18 cellular contexts compared by ENCODE assay signal in the genomic region with DNA sequence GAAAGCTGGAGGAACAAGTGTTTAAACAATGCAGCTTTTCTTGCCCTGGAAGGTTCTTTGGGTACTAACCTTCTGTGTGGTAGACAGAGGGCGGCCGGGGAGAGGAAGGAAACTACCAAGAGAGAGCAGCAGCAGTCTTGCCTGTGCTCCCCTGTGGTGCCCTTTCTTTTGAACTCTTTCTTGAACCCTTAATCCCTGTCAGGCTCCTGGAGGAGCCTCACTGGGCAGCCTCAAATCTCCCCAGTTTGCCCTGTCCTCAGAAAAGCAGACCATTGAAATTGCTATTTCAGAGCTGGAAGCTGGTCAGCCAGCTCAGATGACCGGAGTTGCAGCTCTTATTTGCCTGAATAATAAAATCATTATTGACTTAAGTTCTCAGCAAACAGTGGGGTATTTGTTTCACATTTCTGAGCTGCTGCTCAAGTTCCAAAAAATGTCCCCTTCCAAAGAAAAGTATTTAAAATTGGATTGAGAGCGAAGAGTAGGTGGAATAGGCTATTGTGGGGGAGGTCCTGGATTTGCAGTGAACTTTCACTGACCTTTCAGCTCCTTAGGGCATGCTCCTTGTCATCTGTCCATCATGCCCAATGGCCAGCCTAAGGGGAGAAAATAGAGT. TPM values are rescaled to one million over a fixed set of nuclear protein-coding genes. Genes with fewer than 3 reads are reported as not detected.
DNase-seq lines count a peak whose midpoint lies in the region; ATAC-seq and TF ChIP-seq lines count a peak whose summit lies in the region.
"Had no signal": no experiment of that assay in that cellular context is flagged by ENCODE, and none has a peak within 500 bp of the region (broad histone marks: within the 10 kb centered on the region; RNA-seq: fewer than 3 reads in every experiment).

No MANE protein-coding gene starts in this region.

- ATAC-seq in WTC11: peak; percentile 65
- ATAC-seq in naive thymus-derived CD4-positive, alpha-beta T cell: no peak
- no peak for ATAC-seq in stimulated activated naive CD8-positive, alpha-beta T cell treated with anti-CD3 and anti-CD28 coated beads, Interleukin-15, Interleukin-2, amounts not matched to agents 100 U/mL and 50 U/mL, for 24 hours
- no peak for ATAC-seq in HG02981 (IDR thresholded peaks at IDR 0.05; ENCODE audit: unreplicated experiment)

- H3K4me3 Mint-ChIP-seq in WTC11 (no peak overlapping the region), progenitor cell of endocrine pancreas (ENCODE audit: low read depth) (peak overlapping the region; percentile 38)
- no peak overlapping the region for H3K4me3 Mint-ChIP-seq in naive thymus-derived CD4-positive, alpha-beta T cell
- H3K4me3 Mint-ChIP-seq: activated naive CD8-positive, alpha-beta T cell treated with anti-CD3 and anti-CD28 coated beads, Interleukin-2, amount 10 ng/mL, durations not matched to agents 7 days and 5 days had no signal

- intact Hi-C loops in naive thymus-derived CD4-positive, alpha-beta T cell (cut with micrococcal nuclease): no loop called here

- no peaks in the 10 kb centered on the region for H3K9me3 ChIP-seq in naive thymus-derived CD4-positive, alpha-beta T cell (ENCODE audit: control insufficient read depth in 2 of 3, low read length in 3 of 3)
- H3K9me3 ChIP-seq: BLaER1 had no signal

- H3K27me3 ChIP-seq in naive thymus-derived CD4-positive, alpha-beta T cell (ENCODE audit: control insufficient read depth in 2 of 2, insufficient read depth in 2 of 2, low read length in 2 of 2): no peaks in the 10 kb centered on the region
- H3K27me3 ChIP-seq: BLaER1 had no signal

- H3K4me1 Mint-ChIP-seq in WTC11 (peaks cover 12% of the 10 kb centered on the region), progenitor cell of endocrine pancreas (ENCODE audit: low read depth) (peaks cover 18% of the 10 kb centered on the region)
- no peaks in the 10 kb centered on the region for H3K4me1 Mint-ChIP-seq in naive thymus-derived CD4-positive, alpha-beta T cell
- H3K4me1 Mint-ChIP-seq: activated naive CD8-positive, alpha-beta T cell treated with anti-CD3 and anti-CD28 coated beads, Interleukin-2, amount 10 ng/mL, durations not matched to agents 7 days and 5 days had no signal

- POLR2A ChIA-PET in WTC11 (lab: Charles Lee): interaction anchor here (0.6 kb wide), 1 partner anchor 145 kb away, joined by 3 read pairs; no protein-coding TSS in a partner anchor
- POLR2A ChIA-PET in naive thymus-derived CD4-positive, alpha-beta T cell (lab: Charles Lee): no interaction called here
- POLR2A ChIA-PET in GM10248 (lab: Yijun Ruan, JAX): no interaction called here

- CTCF ChIA-PET in WTC11 (lab: Charles Lee) (interaction anchor here (0.5 to 5.0 kb wide), 12 partner anchors 9 to 244 kb away, joined by 3 to 60 read pairs (median 4); no protein-coding TSS in a partner anchor), GM10248 (lab: Yijun Ruan, JAX) (interaction anchor here (1.4 to 6.4 kb wide), 4 partner anchors 10 to 155 kb away, joined by 5 to 38 read pairs (median 6); no protein-coding TSS in a partner anchor)
- CTCF ChIA-PET in naive thymus-derived CD4-positive, alpha-beta T cell (lab: Charles Lee): interaction anchor here (1.1 to 1.8 kb wide), 2 partner anchors 9 to 24 kb away, joined by 3 to 5 read pairs; no protein-coding TSS in a partner anchor

- H3K27me3 Mint-ChIP-seq in WTC11 (ENCODE audit: low read depth) (no peaks in the 10 kb centered on the region), progenitor cell of endocrine pancreas (no peaks in the 10 kb centered on the region)
- peaks cover 0 to 18% (median 7%) of the 10 kb centered on the region in 5 donors for H3K27me3 Mint-ChIP-seq in naive thymus-derived CD4-positive, alpha-beta T cell

- H3K36me3 Mint-ChIP-seq in WTC11: no peaks in the 10 kb centered on the region
- H3K36me3 Mint-ChIP-seq in progenitor cell of endocrine pancreas (ENCODE audit: insufficient read depth): no peaks in the 10 kb centered on the region
- no peaks in the 10 kb centered on the region for H3K36me3 Mint-ChIP-seq in naive thymus-derived CD4-positive, alpha-beta T cell
- H3K36me3 Mint-ChIP-seq: activated naive CD8-positive, alpha-beta T cell treated with anti-CD3 and anti-CD28 coated beads, Interleukin-2, amount 10 ng/mL, durations not matched to agents 7 days and 5 days had no signal

- H3K36me3 ChIP-seq in naive thymus-derived CD4-positive, alpha-beta T cell (ENCODE audit: control insufficient read depth in 2 of 3, insufficient read depth in 3 of 3, low read length in 3 of 3): no peaks in the 10 kb centered on the region
- H3K36me3 ChIP-seq: BLaER1 had no signal

- no peaks in the 10 kb centered on the region for H3K4me1 ChIP-seq in naive thymus-derived CD4-positive, alpha-beta T cell (ENCODE audit: control insufficient read depth in 2 of 2, insufficient read depth in 2 of 2, low read length in 2 of 2)
- H3K4me1 ChIP-seq: BLaER1 had no signal

- H3K9me3 Mint-ChIP-seq in WTC11: no peaks in the 10 kb centered on the region
- H3K9me3 Mint-ChIP-seq in progenitor cell of endocrine pancreas (ENCODE audit: low read depth): no peaks in the 10 kb centered on the region
- H3K9me3 Mint-ChIP-seq in naive thymus-derived CD4-positive, alpha-beta T cell: no peaks in the 10 kb centered on the region
- H3K9me3 Mint-ChIP-seq: activated naive CD8-positive, alpha-beta T cell treated with anti-CD3 and anti-CD28 coated beads, Interleukin-2, amount 10 ng/mL, durations not matched to agents 7 days and 5 days had no signal

- H3K27ac Mint-ChIP-seq in WTC11 (no peak overlapping the region), progenitor cell of endocrine pancreas (peak overlapping the region; percentile 68)
- no peak overlapping the region for H3K27ac Mint-ChIP-seq in naive thymus-derived CD4-positive, alpha-beta T cell
- H3K27ac Mint-ChIP-seq: activated naive CD8-positive, alpha-beta T cell treated with anti-CD3 and anti-CD28 coated beads, Interleukin-2, amount 10 ng/mL, durations not matched to agents 7 days and 5 days had no signal

- no peak overlapping the region for H3K27ac ChIP-seq in naive thymus-derived CD4-positive, alpha-beta T cell (ENCODE audit: low read depth, low read length)
- H3K27ac ChIP-seq: BLaER1 had no signal

- H3K4me3 ChIP-seq in naive thymus-derived CD4-positive, alpha-beta T cell (ENCODE audit: low read length): no peak overlapping the region
- H3K4me3 ChIP-seq: BLaER1 had no signal

- TF ChIP-seq CTCF in WTC11 (IDR thresholded peaks at IDR 0.05): no peak
- TF ChIP-seq CTCF in progenitor cell of endocrine pancreas (IDR thresholded peaks at IDR 0.05; ENCODE audit: unreplicated experiment): no peak
- TF ChIP-seq CTCF in GM10248 (IDR thresholded peaks at IDR 0.05; ENCODE audit: control extremely low read depth, extremely low read depth, low read depth, missing control alignments): no peak

- peak; percentile 53 for DNase-seq in ELF-1 (ENCODE audit: low read depth, low spot score)
- no peak for DNase-seq in WTC11 (ENCODE audit: low spot score)
- peak; percentile 63 to 69 for DNase-seq in hippocampal formation (lab: John Stamatoyannopoulos, UW)
- no peak for DNase-seq in progenitor cell of endocrine pancreas (ENCODE audit: low spot score, unreplicated experiment)
- DNase-seq in naive thymus-derived CD4-positive, alpha-beta T cell: no peak
- DNase-seq in stimulated activated naive CD8-positive, alpha-beta T cell treated with anti-CD3 and anti-CD28 coated beads, Interleukin-15, Interleukin-2, amounts not matched to agents 100 U/mL and 50 U/mL, for 24 hours: no peak
- DNase-seq in GM10248 (ENCODE audit: extremely low spot score): no peak
- DNase-seq: activated CD8-positive, alpha-beta memory T cell treated with anti-CD3 and anti-CD28 coated beads, Interleukin-2, amount 50 U/mL, for 4 hours; activated naive CD8-positive, alpha-beta T cell treated with anti-CD3 and anti-CD28 coated beads, Interleukin-2, amount 10 ng/mL, durations not matched to agents 7 days and 5 days; GOT3; MM.1S; NCI-H2107; stimulated activated CD4-positive, alpha-beta T cell treated with anti-CD3 and anti-CD28 coated beads, Interleukin-1b, Interleukin-23, amount 100 ng/mL, for 48 hours had no signal

TF ChIP-seq in WTC11, 78 proteins besides CTCF, POLR2A, EP300 and RAD21:
- TF ChIP-seq, protein P1, sequence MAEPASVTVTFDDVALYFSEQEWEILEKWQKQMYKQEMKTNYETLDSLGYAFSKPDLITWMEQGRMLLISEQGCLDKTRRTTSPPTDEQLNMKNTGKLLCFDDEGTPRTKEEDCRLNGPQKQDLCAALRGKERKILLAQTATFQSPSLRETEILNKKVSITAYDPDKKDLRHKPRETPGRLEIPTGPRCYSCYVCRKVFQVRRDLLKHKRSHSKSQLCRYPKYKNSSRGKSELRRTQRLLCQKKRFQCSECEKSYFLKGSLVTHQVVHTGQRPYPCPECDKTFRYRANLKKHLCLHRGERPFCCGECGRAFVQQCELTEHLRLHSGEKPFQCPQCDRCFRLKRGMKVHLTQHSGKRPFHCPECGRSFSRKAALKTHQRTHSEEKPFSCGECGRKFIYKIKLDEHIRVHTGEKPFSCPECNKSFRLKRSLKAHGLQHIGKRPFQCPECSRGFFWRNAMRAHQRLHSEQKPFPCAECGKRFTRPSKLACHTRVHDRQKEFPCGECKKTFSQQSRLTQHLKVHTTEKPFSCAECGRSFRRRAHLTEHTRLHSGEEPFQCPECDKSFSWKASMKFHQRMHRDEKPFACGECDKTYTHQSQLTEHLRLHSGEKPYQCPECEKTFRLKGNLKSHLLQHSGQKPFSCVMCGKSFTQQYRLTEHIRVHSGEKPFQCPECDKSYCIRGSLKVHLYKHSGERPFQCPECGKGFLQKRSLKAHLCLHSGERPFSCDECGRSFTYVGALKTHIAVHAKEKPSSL (CRISPR knock-in tag; conservative IDR thresholded peaks at IDR 0.05): no peak
- peak; percentile 83 for TF ChIP-seq ZNF423 (CRISPR knock-in tag; IDR thresholded peaks at IDR 0.05)

RNA-seq across cellular contexts. Expression of a gene that starts 42.1 kb away (rescaled TPM):
- total RNA-seq in WTC11 (2021) (not detected in 3 replicates), progenitor cell of endocrine pancreas (not detected in 2 replicates)
- total RNA-seq in naive thymus-derived CD4-positive, alpha-beta T cell: 1 to 10 TPM in 1 of 5 experiments, not detected in 4; 1.1 TPM
- not detected for polyA plus RNA-seq in naive thymus-derived CD4-positive, alpha-beta T cell
- total RNA-seq: activated naive CD8-positive, alpha-beta T cell treated with anti-CD3 and anti-CD28 coated beads, Interleukin-2, amount 10 ng/mL, durations not matched to agents 7 days and 5 days; Daoy; fibroblast of lung had no signal
- polyA plus RNA-seq: fibroblast of lung had no signal

RNA-seq across cellular contexts. Expression of a gene that starts 46.4 kb away (rescaled TPM):
- total RNA-seq in WTC11 (2021): 3.4 to 6.2 TPM (median 4.7 TPM) in 3 replicates
- total RNA-seq in progenitor cell of endocrine pancreas: 4.5 and 7.1 TPM in 2 replicates
- 10 to 100 TPM in 2 of 5 experiments, 1 to 10 TPM in 1, not detected in 2; 1.8 to 19.0 (median 15.5) TPM for total RNA-seq in naive thymus-derived CD4-positive, alpha-beta T cell
- polyA plus RNA-seq in naive thymus-derived CD4-positive, alpha-beta T cell: not detected
- total RNA-seq: fibroblast of lung, mononuclear cell had no signal
- polyA plus RNA-seq: fibroblast of lung had no signal

Comparison
In these comparisons a context has a peak if more than half of its experiments do, and no peak if none do; other contexts are left out.
1. DNase-seq: peak in ELF-1 (single experiment) and hippocampal formation (2 of 2); none in WTC11 (single experiment), progenitor cell of endocrine pancreas (single experiment), naive thymus-derived CD4-positive, alpha-beta T cell (0 of 9), stimulated activated naive CD8-positive, alpha-beta T cell treated with anti-CD3 and anti-CD28 coated beads, Interleukin-15, Interleukin-2, amounts not matched to agents 100 U/mL and 50 U/mL, for 24 hours (single experiment) and GM10248 (single experiment).